1 cellular context compared by ENCODE assay signal in the genomic region with DNA sequence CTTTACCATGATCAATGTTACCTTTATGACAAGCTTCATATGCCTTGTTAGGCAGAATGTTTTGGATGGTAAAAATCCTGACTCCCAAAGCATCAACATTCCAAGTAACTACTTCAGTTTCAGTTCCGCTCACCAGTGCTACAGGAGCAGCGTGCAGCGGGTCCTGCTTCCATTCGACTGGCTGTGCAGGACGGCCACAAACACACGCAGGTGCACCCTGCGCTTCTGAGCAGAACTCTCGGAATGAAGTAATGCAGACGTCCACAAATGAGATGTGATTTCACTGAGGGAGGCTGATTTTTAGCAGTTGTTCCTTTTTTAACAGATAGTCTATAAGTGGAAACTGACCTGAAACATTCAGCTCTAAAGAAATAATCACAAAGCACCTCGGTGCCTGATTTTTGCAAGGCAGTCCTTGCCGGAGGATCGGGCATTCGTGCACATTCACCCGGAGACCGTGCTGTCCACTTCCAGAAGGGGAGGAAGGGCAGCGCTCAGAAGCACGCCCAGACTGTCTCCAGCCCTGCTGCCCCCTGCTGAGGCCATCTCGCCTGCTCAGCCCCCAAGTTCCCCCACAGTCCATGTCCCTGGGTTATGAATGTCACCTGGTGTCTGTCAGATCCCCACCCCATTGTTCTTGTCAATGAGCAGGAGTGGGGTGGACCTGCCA.
TF ChIP-seq lines count a peak whose summit lies in the region.

No MANE protein-coding gene starts in this region.

TF ChIP-seq in GM23338, 12 proteins besides CTCF, POLR2A, EP300 and RAD21 (continued from another document):
- TF ChIP-seq, protein P1, sequence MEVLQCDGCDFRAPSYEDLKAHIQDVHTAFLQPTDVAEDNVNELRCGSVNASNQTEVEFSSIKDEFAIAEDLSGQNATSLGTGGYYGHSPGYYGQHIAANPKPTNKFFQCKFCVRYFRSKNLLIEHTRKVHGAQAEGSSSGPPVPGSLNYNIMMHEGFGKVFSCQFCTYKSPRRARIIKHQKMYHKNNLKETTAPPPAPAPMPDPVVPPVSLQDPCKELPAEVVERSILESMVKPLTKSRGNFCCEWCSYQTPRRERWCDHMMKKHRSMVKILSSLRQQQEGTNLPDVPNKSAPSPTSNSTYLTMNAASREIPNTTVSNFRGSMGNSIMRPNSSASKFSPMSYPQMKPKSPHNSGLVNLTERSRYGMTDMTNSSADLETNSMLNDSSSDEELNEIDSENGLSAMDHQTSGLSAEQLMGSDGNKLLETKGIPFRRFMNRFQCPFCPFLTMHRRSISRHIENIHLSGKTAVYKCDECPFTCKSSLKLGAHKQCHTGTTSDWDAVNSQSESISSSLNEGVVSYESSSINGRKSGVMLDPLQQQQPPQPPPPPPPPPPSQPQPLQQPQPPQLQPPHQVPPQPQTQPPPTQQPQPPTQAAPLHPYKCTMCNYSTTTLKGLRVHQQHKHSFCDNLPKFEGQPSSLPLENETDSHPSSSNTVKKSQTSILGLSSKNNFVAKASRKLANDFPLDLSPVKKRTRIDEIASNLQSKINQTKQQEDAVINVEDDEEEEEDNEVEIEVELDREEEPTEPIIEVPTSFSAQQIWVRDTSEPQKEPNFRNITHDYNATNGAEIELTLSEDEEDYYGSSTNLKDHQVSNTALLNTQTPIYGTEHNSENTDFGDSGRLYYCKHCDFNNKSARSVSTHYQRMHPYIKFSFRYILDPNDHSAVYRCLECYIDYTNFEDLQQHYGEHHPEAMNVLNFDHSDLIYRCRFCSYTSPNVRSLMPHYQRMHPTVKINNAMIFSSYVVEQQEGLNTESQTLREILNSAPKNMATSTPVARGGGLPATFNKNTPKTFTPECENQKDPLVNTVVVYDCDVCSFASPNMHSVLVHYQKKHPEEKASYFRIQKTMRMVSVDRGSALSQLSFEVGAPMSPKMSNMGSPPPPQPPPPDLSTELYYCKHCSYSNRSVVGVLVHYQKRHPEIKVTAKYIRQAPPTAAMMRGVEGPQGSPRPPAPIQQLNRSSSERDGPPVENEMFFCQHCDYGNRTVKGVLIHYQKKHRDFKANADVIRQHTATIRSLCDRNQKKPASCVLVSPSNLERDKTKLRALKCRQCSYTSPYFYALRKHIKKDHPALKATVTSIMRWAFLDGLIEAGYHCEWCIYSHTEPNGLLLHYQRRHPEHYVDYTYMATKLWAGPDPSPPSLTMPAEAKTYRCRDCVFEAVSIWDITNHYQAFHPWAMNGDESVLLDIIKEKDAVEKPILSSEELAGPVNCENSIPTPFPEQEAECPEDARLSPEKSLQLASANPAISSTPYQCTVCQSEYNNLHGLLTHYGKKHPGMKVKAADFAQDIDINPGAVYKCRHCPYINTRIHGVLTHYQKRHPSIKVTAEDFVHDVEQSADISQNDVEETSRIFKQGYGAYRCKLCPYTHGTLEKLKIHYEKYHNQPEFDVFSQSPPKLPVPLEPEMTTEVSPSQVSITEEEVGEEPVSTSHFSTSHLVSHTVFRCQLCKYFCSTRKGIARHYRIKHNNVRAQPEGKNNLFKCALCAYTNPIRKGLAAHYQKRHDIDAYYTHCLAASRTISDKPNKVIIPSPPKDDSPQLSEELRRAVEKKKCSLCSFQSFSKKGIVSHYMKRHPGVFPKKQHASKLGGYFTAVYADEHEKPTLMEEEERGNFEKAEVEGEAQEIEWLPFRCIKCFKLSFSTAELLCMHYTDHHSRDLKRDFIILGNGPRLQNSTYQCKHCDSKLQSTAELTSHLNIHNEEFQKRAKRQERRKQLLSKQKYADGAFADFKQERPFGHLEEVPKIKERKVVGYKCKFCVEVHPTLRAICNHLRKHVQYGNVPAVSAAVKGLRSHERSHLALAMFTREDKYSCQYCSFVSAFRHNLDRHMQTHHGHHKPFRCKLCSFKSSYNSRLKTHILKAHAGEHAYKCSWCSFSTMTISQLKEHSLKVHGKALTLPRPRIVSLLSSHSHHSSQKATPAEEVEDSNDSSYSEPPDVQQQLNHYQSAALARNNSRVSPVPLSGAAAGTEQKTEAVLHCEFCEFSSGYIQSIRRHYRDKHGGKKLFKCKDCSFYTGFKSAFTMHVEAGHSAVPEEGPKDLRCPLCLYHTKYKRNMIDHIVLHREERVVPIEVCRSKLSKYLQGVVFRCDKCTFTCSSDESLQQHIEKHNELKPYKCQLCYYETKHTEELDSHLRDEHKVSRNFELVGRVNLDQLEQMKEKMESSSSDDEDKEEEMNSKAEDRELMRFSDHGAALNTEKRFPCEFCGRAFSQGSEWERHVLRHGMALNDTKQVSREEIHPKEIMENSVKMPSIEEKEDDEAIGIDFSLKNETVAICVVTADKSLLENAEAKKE (CRISPR knock-in tag; IDR thresholded peaks at IDR 0.05): no peak
- no peak for TF ChIP-seq ZNF114 (CRISPR knock-in tag; IDR thresholded peaks at IDR 0.05)
